In genomic region chr5:123454236-123454911, GRCh38 we compare ENCODE assay signal across 17 cellular contexts. TPM values are rescaled to one million over a fixed set of nuclear protein-coding genes. Genes with fewer than 3 reads are reported as not detected.
DNase-seq lines count a peak whose midpoint lies in the region; ATAC-seq and TF ChIP-seq lines count a peak whose summit lies in the region.
"Had no signal": no experiment of that assay in that cellular context is flagged by ENCODE, and none has a peak within 500 bp of the region (broad histone marks: within the 10 kb centered on the region; RNA-seq: fewer than 3 reads in every experiment).

No MANE protein-coding gene starts in this region.

- H3K4me1 ChIP-seq in cardiac muscle cell (ENCODE audit: low read depth) (peaks cover 28% of the 10 kb centered on the region), gastroesophageal sphincter (peaks cover 0 to 9% (median 0%) of the 10 kb centered on the region in 3 donors)
- H3K4me1 ChIP-seq: Caco-2, tibial artery had no signal

- H3K4me3 ChIP-seq in cardiac muscle cell: no peak overlapping the region
- H3K4me3 ChIP-seq in epithelial cell of esophagus (ENCODE audit: low read length): no peak overlapping the region
- H3K4me3 ChIP-seq in gastroesophageal sphincter: no peak overlapping the region
- H3K4me3 ChIP-seq: tibial artery had no signal

- ATAC-seq in Right ventricle myocardium superior (ENCODE audit: poor library complexity): no peak
- no peak for ATAC-seq in gastroesophageal sphincter
- ATAC-seq in HG03135 (IDR thresholded peaks at IDR 0.05; ENCODE audit: unreplicated experiment): no peak
- ATAC-seq: sciatic nerve had no signal

- TF ChIP-seq CTCF in cardiac muscle cell (IDR thresholded peaks at IDR 0.05; ENCODE audit: low read depth, low read length) (no peak), epithelial cell of esophagus (IDR thresholded peaks at IDR 0.05; ENCODE audit: insufficient read depth, low read depth, low read length, missing control alignments) (no peak), gastroesophageal sphincter (IDR thresholded peaks at IDR 0.05) (no peak)

- DNase-seq in cardiac muscle cell (ENCODE audit: low read depth in 1 of 2, low spot score in 1 of 2): peak in 1 of 2 donors; percentile 36
- DNase-seq in Right ventricle myocardium superior: no peak
- DNase-seq in OCI-M1 (lab: John Stamatoyannopoulos, UW): peak; percentile 21
- peak; percentile 36 for DNase-seq in epithelial cell of esophagus (ENCODE audit: low read depth)
- DNase-seq in posterior vena cava (ENCODE audit: low spot score): no peak
- no peak for DNase-seq in NCI-H510A treated with DMSO at 0.1 percent for 48 hours (lab: John Stamatoyannopoulos, UW)
- DNase-seq: activated CD4-positive, CD25-positive, alpha-beta regulatory T cell treated with anti-CD3 and anti-CD28 coated beads, Interleukin-2, amount 50 U/mL, for 72 hours; activated CD8-positive, alpha-beta memory T cell treated with anti-CD3 and anti-CD28 coated beads, Interleukin-2, amount 50 U/mL, for 4 hours; activated naive CD4-positive, alpha-beta T cell treated with Interleukin-2 at 50 U/mL for 16 hours; Caco-2; immature natural killer cell; NCI-H1048; stimulated activated CD4-positive, alpha-beta T cell treated with anti-CD3 and anti-CD28 coated beads, Interleukin-4, amount 100 ng/mL, for 4 hours; tibial artery had no signal

- TF ChIP-seq EP300 in gastroesophageal sphincter (IDR thresholded peaks at IDR 0.05): no peak

- intact Hi-C loops in Right ventricle myocardium superior (cut with DNase I) (no loop called here), posterior vena cava (cut with DNase I) (no loop called here)

- no peak for TF ChIP-seq POLR2A in gastroesophageal sphincter (IDR thresholded peaks at IDR 0.05)

- 63 to 67% methylated on average over 1 of the region's 1 CpG for WGBS in gastroesophageal sphincter (ENCODE audit: low coverage in 1 of 2), 2 donors

- H3K9me3 ChIP-seq in cardiac muscle cell (ENCODE audit: low read depth) (no peaks in the 10 kb centered on the region), gastroesophageal sphincter (no peaks in the 10 kb centered on the region)
- H3K9me3 ChIP-seq: Caco-2, tibial artery had no signal

- H3K27ac ChIP-seq in cardiac muscle cell: peak overlapping the region; percentile 45
- H3K27ac ChIP-seq in gastroesophageal sphincter: no peak overlapping the region
- H3K27ac ChIP-seq: tibial artery had no signal

- no peaks in the 10 kb centered on the region for H3K27me3 ChIP-seq in cardiac muscle cell
- H3K27me3 ChIP-seq in gastroesophageal sphincter: no peaks in the 10 kb centered on the region
- H3K27me3 ChIP-seq: tibial artery had no signal

- H3K36me3 ChIP-seq in cardiac muscle cell (no peaks in the 10 kb centered on the region), gastroesophageal sphincter (no peaks in the 10 kb centered on the region)
- H3K36me3 ChIP-seq: tibial artery had no signal

RNA-seq across cellular contexts. Expression of gene CEP120, which starts 31.2 kb away (rescaled TPM):
- total RNA-seq in cardiac muscle cell (10.4 and 16.3 TPM in 2 replicates), Right ventricle myocardium superior (12.8 TPM), gastroesophageal sphincter (10 to 100 TPM; 17.2 to 26.8 (median 19.8) TPM), posterior vena cava (10 to 100 TPM; 14.8 to 18.2 TPM)
- polyA plus RNA-seq in cardiac muscle cell: 6.5 and 9.5 TPM in 2 replicates

RNA-seq across cellular contexts. Expression of gene CSNK1G3, which starts 57.6 kb away (rescaled TPM):
- 33.4 and 36.0 TPM in 2 replicates for total RNA-seq in cardiac muscle cell
- polyA plus RNA-seq in cardiac muscle cell: 22.1 and 37.8 TPM in 2 replicates
- 23.6 TPM for total RNA-seq in Right ventricle myocardium superior
- 10 to 100 TPM; 42.8 to 65.0 (median 55.6) TPM for total RNA-seq in gastroesophageal sphincter
- 10 to 100 TPM; 42.9 to 49.8 TPM for total RNA-seq in posterior vena cava

Comparison
In these comparisons a context has a peak if more than half of its experiments do, and no peak if none do; other contexts are left out.
1. DNase-seq: peak in OCI-M1 (single experiment) and epithelial cell of esophagus (single experiment); none in Right ventricle myocardium superior (single experiment), posterior vena cava (single experiment) and NCI-H510A treated with DMSO at 0.1 percent for 48 hours (single experiment).